In genomic region chr4:183906736-183907651, GRCh38 we compare ENCODE assay signal across 9 cellular contexts. TPM values are rescaled to one million over a fixed set of nuclear protein-coding genes. Genes with fewer than 3 reads are reported as not detected.
A peak's percentile ranks its signal among the peaks of the same experiment; 100 is the strongest.
DNase-seq lines count a peak whose midpoint lies in the region; ATAC-seq and TF ChIP-seq lines count a peak whose summit lies in the region.
"Had no signal": no experiment of that assay in that cellular context is flagged by ENCODE, and none has a peak within 500 bp of the region (broad histone marks: within the 10 kb centered on the region; RNA-seq: fewer than 3 reads in every experiment).

No MANE protein-coding gene starts in this region.

- no peak for TF ChIP-seq CTCF in left ventricle myocardium inferior (IDR thresholded peaks at IDR 0.05; ENCODE audit: borderline replicate concordance)
- TF ChIP-seq CTCF in ovary (IDR thresholded peaks at IDR 0.05): no peak

- no peak for ATAC-seq in GM18520 (IDR thresholded peaks at IDR 0.05; ENCODE audit: unreplicated experiment)
- ATAC-seq in GM21360 (IDR thresholded peaks at IDR 0.05; ENCODE audit: unreplicated experiment): no peak

- intact Hi-C loops in left ventricle myocardium inferior (cut with micrococcal nuclease): no loop called here
- intact Hi-C loops in ovary (cut with DNase I): no loop called here

- H3K4me1 ChIP-seq in left ventricle myocardium inferior (peaks cover 69% of the 10 kb centered on the region), ovary (ENCODE audit: insufficient read depth) (no peaks in the 10 kb centered on the region)
- H3K4me1 ChIP-seq: parathyroid adenoma had no signal

- H3K9me3 ChIP-seq in left ventricle myocardium inferior (replicated peaks): no peaks in the 10 kb centered on the region
- H3K9me3 ChIP-seq in ovary: no peaks in the 10 kb centered on the region

- WGBS in ovary, 3 donors: 2 to 8% (median 7%) methylated on average over 41 to 54 of the region's 54 CpGs

- no peak for TF ChIP-seq POLR2A in ovary (IDR thresholded peaks at IDR 0.05)

- no peak for TF ChIP-seq EP300 in ovary (IDR thresholded peaks at IDR 0.05)

- peak overlapping the region; percentile 86 for H3K4me3 ChIP-seq in left ventricle myocardium inferior
- peak overlapping the region; percentile 65 for H3K4me3 ChIP-seq in ovary

- H3K36me3 ChIP-seq in left ventricle myocardium inferior (no peaks in the 10 kb centered on the region), ovary (no peaks in the 10 kb centered on the region)

- H3K27ac ChIP-seq in left ventricle myocardium inferior (replicated peaks): peak overlapping the region; percentile 92
- peak overlapping the region; percentile 51 to 66 for H3K27ac ChIP-seq in ovary
- H3K27ac ChIP-seq: parathyroid adenoma had no signal

- DNase-seq in Daoy (ENCODE audit: low read depth) (peak; percentile 5), SK-N-DZ (ENCODE audit: low spot score) (peak; percentile 21), left ventricle myocardium inferior (no peak), ovary (peak; percentile 17 to 55 (median 40)), cortex of kidney (lab: John Stamatoyannopoulos, UW) (no peak), activated T-cell treated with anti-CD3 and anti-CD28 coated beads for 4 hours (no peak)

- H3K27me3 ChIP-seq in left ventricle myocardium inferior (ENCODE audit: low read depth) (no peaks in the 10 kb centered on the region), ovary (no peaks in the 10 kb centered on the region)

RNA-seq across cellular contexts. Expression of gene STOX2, which starts 1.9 kb away (rescaled TPM):
- 2.1 and 3.3 TPM in 2 replicates for total RNA-seq in Daoy (2014; rRNA removed; shearing (Covaris generic))
- polyA plus RNA-seq in SK-N-DZ (2014; cell fraction: cytosol; rRNA removed): 4.5 and 5.4 TPM in 2 replicates
- polyA plus RNA-seq in SK-N-DZ (2014; cell fraction: nucleus; rRNA removed): 4.5 and 8.0 TPM in 2 replicates
- total RNA-seq in left ventricle myocardium inferior (12.2 TPM), ovary (10 to 100 TPM in 3 of 7 donors, 1 to 10 TPM in 4; 2.6 to 16.4 (median 7.7) TPM)
- 1 to 10 TPM; 2.2 to 3.8 TPM for polyA plus RNA-seq in ovary

Comparison
In these comparisons a context has a peak if more than half of its experiments do, and no peak if none do; other contexts are left out.
1. DNase-seq: peak in Daoy (single experiment), SK-N-DZ (single experiment) and ovary (5 of 5); none in left ventricle myocardium inferior (single experiment), cortex of kidney (single experiment) and activated T-cell treated with anti-CD3 and anti-CD28 coated beads for 4 hours (single experiment).